Comparison of ENCODE assay signal across 4 cellular contexts in the genomic region with DNA sequence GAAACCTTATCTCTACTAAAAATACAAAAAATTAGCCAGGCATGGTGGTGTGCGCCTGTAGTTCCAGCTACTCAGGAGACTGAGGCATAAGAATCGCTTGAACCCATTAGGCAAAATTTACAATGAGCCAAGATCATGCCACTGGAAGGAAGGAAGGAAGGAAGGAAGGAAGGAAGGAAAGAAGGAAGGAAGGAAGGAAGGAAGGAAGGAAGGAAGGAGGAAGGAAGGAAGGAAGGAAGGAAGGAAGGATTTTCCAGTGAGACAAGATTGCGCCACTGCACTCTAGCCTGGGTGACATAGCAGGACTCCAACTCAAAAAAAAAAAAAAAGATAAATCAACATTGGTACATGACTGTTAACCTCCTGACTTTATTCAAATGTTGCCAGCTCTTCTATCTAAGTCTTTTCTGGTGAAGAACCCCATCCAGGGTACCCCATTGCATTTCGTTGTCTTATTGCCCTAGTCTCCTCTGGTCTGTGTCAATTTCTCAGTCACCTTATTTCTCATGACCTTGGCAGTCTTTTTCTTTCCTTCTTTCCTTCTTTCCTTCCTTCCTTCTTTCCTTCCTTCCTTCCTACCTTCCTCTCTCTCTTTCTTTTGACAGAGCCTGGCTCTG. TPM values are rescaled to one million over a fixed set of nuclear protein-coding genes. Genes with fewer than 3 reads are reported as not detected.
"Had no signal": no experiment of that assay in that cellular context is flagged by ENCODE, and none has a peak within 500 bp of the region (broad histone marks: within the 10 kb centered on the region; RNA-seq: fewer than 3 reads in every experiment).

No MANE protein-coding gene starts in this region.

RNA-seq across cellular contexts. Expression of a gene that starts 16.1 kb away (rescaled TPM):
- total RNA-seq: M059J, Right ventricle myocardium superior, RPMI7951, SJSA1 had no signal
